ENCODE assay signal across 11 cellular contexts in the genomic region with DNA sequence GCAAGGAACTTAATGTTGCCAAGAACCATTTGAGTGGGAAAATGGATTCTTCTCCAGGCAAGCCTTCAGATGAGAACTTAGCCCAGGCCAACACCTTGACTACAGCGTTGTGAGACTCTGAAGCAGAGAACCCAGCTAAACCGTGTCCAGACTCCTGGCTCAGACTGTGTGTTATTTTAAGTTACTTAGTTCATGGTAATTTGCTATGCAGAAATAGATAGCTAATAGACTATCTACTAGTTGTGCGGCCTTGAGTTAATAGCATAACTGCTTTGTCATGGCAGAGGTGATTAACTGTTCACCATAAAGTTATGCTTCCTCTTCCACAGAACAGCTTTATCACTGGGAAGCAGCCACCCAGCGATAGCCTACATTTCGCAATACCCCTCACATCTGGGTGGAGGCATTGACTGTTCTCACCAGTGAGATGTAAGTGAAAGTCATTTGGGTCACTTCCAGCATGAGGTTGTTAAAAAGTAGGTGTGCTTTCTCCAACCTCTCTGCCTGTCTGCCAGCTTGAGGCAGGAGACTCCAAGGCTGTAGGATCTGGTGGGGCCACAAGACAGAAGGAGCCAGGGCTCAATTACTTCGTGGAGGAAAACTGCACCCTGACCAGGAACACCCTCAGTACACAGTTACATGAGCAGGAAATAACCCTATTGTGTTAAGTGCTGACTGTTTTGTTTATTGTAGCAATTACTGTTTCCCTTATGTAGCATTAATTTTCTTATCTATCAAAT.
DNase-seq lines count a peak whose midpoint lies in the region; ATAC-seq, FAIRE-seq and TF ChIP-seq lines count a peak whose summit lies in the region.
"Had no signal": no experiment of that assay in that cellular context is flagged by ENCODE, and none has a peak within 500 bp of the region (broad histone marks: within the 10 kb centered on the region; RNA-seq: fewer than 3 reads in every experiment).

No MANE protein-coding gene starts in this region.

- no peak overlapping the region for H3K4me2 ChIP-seq in OCI-LY7 (ENCODE audit: low read length)

- no peak for FAIRE-seq in D721Med (lab: Jason Lieb, UNC)
- FAIRE-seq: GM12891 had no signal

- no peaks in the 10 kb centered on the region for H3K36me3 ChIP-seq in RWPE2 (ENCODE audit: low read depth)
- H3K36me3 ChIP-seq in OCI-LY7 (ENCODE audit: insufficient read depth, low read length): no peaks in the 10 kb centered on the region

- H3K27ac ChIP-seq in RWPE2 (ENCODE audit: poor library complexity, severe bottlenecking) (no peak overlapping the region), OCI-LY7 (ENCODE audit: low read depth, low read length, poor library complexity, severe bottlenecking) (no peak overlapping the region)
- H3K27ac ChIP-seq: skin epidermis had no signal

- intact Hi-C loops in sciatic nerve (cut with DNase I) (no loop called here), OCI-LY7 (cut with micrococcal nuclease; ENCODE audit: unreplicated experiment) (loop anchor here (10.0 kb wide), 1 partner anchor 345 kb away; the partner anchor contains the start of gene COQ2)

- no peaks in the 10 kb centered on the region for H4K20me1 ChIP-seq in OCI-LY7 (ENCODE audit: insufficient read depth, low read length)

- TF ChIP-seq CTCF in RWPE2 (IDR thresholded peaks at IDR 0.05; ENCODE audit: poor library complexity, severe bottlenecking) (no peak), OCI-LY7 (conservative IDR thresholded peaks at IDR 0.05; ENCODE audit: low read length) (no peak), D721Med (IDR thresholded peaks at IDR 0.05; ENCODE audit: insufficient read depth, missing control alignments) (no peak)

- peak; percentile 48 for ATAC-seq in RWPE2 (ENCODE audit: low read depth)
- ATAC-seq in sciatic nerve: peak; percentile 67

- peak; percentile 64 for DNase-seq in HCEC 1CT
- DNase-seq in RWPE2 (ENCODE audit: low spot score): no peak
- DNase-seq in fibroblast of the conjunctiva (ENCODE audit: low read depth): peak; percentile 49
- DNase-seq in sciatic nerve (ENCODE audit: low spot score): no peak
- DNase-seq in NCI-H1048 (lab: John Stamatoyannopoulos, UW): no peak
- no peak for DNase-seq in stimulated activated CD4-positive, alpha-beta T cell treated with anti-CD3 and anti-CD28 coated beads, Interleukin-2, amount 100 ng/mL, for 48 hours
- DNase-seq in OCI-LY7 (ENCODE audit: low spot score): no peak
- DNase-seq in D721Med (ENCODE audit: insufficient read length, low spot score): no peak
- DNase-seq: activated CD8-positive, alpha-beta memory T cell treated with anti-CD3 and anti-CD28 coated beads, Interleukin-2, amount 50 U/mL, for 48 hours had no signal

- H3K9me3 ChIP-seq in RWPE2 (ENCODE audit: severe bottlenecking) (no peaks in the 10 kb centered on the region), OCI-LY7 (ENCODE audit: low read length) (no peaks in the 10 kb centered on the region)

- no peak overlapping the region for H3K4me3 ChIP-seq in RWPE2 (ENCODE audit: severe bottlenecking)
- no peak overlapping the region for H3K4me3 ChIP-seq in OCI-LY7 (ENCODE audit: low read depth, low read length, poor library complexity, severe bottlenecking)
- H3K4me3 ChIP-seq: skin epidermis had no signal

- no peaks in the 10 kb centered on the region for H3K79me2 ChIP-seq in OCI-LY7 (ENCODE audit: insufficient read depth, low read depth, low read length)

- H2AFZ ChIP-seq in OCI-LY7 (ENCODE audit: low read length): no peak overlapping the region

- no peaks in the 10 kb centered on the region for H3K9me2 ChIP-seq in OCI-LY7 (ENCODE audit: insufficient read depth, low read length)

- BruUV-seq in OCI-LY7 (replicated peaks; lab: Mats Ljungman, UMichigan): no TSS peak

- H3K27me3 ChIP-seq in RWPE2 (ENCODE audit: insufficient read depth, poor library complexity, severe bottlenecking): no peaks in the 10 kb centered on the region

- POLR2A ChIA-PET in OCI-LY7 (lab: Charles Lee): no interaction called here

- no peaks in the 10 kb centered on the region for H3K4me1 ChIP-seq in RWPE2 (ENCODE audit: insufficient read depth, poor library complexity, severe bottlenecking)
- no peaks in the 10 kb centered on the region for H3K4me1 ChIP-seq in OCI-LY7 (ENCODE audit: insufficient read depth, low read length, poor library complexity, severe bottlenecking)

- CTCF ChIA-PET in OCI-LY7 (lab: Charles Lee; ENCODE audit: unreplicated experiment): no interaction called here

Comparison
In these comparisons a context has a peak if more than half of its experiments do, and no peak if none do; other contexts are left out.
1. DNase-seq: peak in HCEC 1CT (single experiment) and fibroblast of the conjunctiva (single experiment); none in RWPE2 (single experiment), sciatic nerve (single experiment), NCI-H1048 (single experiment), stimulated activated CD4-positive, alpha-beta T cell treated with anti-CD3 and anti-CD28 coated beads, Interleukin-2, amount 100 ng/mL, for 48 hours (0 of 2), OCI-LY7 (single experiment) and D721Med (single experiment).